Comparison of ENCODE assay signal across 10 cellular contexts in the genomic region with DNA sequence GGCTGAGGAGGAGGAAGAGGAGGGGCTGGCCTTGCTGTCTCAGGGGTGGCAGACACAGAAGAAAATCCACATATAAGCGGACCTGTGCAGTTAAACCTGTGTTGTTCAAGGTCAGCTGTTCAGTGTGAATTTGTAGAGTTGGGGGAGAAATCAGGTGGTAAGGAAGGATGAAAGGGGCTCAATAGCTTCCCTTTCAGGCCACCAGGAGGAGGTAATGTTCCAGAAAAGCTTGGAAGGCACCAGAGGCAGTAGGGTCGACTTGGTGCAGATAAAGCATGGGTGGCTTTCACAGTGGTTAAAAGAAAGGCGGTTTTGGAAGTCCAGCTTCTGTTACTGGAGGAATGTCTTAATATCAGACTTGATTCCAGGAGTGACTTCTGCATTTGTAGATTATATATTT.
A peak's percentile ranks its signal among the peaks of the same experiment; 100 is the strongest.
DNase-seq lines count a peak whose midpoint lies in the region; ATAC-seq, FAIRE-seq and TF ChIP-seq lines count a peak whose summit lies in the region.
"Had no signal": no experiment of that assay in that cellular context is flagged by ENCODE, and none has a peak within 500 bp of the region (broad histone marks: within the 10 kb centered on the region; RNA-seq: fewer than 3 reads in every experiment).

No MANE protein-coding gene starts in this region.

- H3K4me3 Mint-ChIP-seq in astrocyte (ENCODE audit: unreplicated experiment) = no peak overlapping the region

- H3K4me2 ChIP-seq in Loucy (ENCODE audit: low read depth, low read length, poor library complexity, severe bottlenecking) (no peak overlapping the region), astrocyte (ENCODE audit: low read length) (no peak overlapping the region), osteoblast (ENCODE audit: insufficient read depth, low read length) (no peak overlapping the region)
- H3K4me2 ChIP-seq: A549 had no signal

- H3K36me3 ChIP-seq in Loucy (ENCODE audit: insufficient read depth, low read length) (no peaks in the 10 kb centered on the region), astrocyte (ENCODE audit: insufficient read depth, low read length) (no peaks in the 10 kb centered on the region), osteoblast (ENCODE audit: insufficient read depth, low read length) (no peaks in the 10 kb centered on the region)

- no peaks in the 10 kb centered on the region for H3K9me2 ChIP-seq in Loucy (replicated peaks; ENCODE audit: low read depth, low read length)

- no peak overlapping the region for H3K9ac ChIP-seq in Loucy (ENCODE audit: low read depth, low read length, poor library complexity, severe bottlenecking)
- no peak overlapping the region for H3K9ac ChIP-seq in astrocyte (ENCODE audit: low read length)

- peak; percentile 56 for TF ChIP-seq CTCF in Loucy (conservative IDR thresholded peaks at IDR 0.05; ENCODE audit: low read length)
- TF ChIP-seq CTCF in astrocyte (IDR thresholded peaks at IDR 0.05; ENCODE audit: insufficient read depth, low read depth, low read length) = peak; percentile 55
- peak; percentile 54 for TF ChIP-seq CTCF in osteoblast (IDR thresholded peaks at IDR 0.05; ENCODE audit: extremely low read depth, low read depth, low read length)

- no peak for ATAC-seq in left ventricle myocardium superior
- ATAC-seq: body of pancreas had no signal

- no peaks in the 10 kb centered on the region for H3K9me3 Mint-ChIP-seq in astrocyte (ENCODE audit: unreplicated experiment)

- no peaks in the 10 kb centered on the region for H3F3A ChIP-seq in Loucy (ENCODE audit: low read depth)

- H3K9me3 ChIP-seq in Loucy (ENCODE audit: insufficient read depth, low read depth, low read length) (no peaks in the 10 kb centered on the region), astrocyte (ENCODE audit: insufficient read depth, low read depth, low read length) (no peaks in the 10 kb centered on the region), osteoblast (ENCODE audit: low read depth, low read length) (no peaks in the 10 kb centered on the region)
- H3K9me3 ChIP-seq: A549, body of pancreas had no signal

- H2AFZ ChIP-seq in Loucy (ENCODE audit: low read length) (no peak overlapping the region), astrocyte (ENCODE audit: low read depth, low read length) (no peak overlapping the region), osteoblast (ENCODE audit: low read length) (no peak overlapping the region)

- H3K36me3 Mint-ChIP-seq in astrocyte (ENCODE audit: low read depth, unreplicated experiment) = no peaks in the 10 kb centered on the region

- H3K27me3 ChIP-seq in Loucy (ENCODE audit: insufficient read depth, low read length, poor library complexity, severe bottlenecking) (no peaks in the 10 kb centered on the region), astrocyte (ENCODE audit: insufficient read depth, low read length) (no peaks in the 10 kb centered on the region), osteoblast (ENCODE audit: insufficient read depth, low read length) (no peaks in the 10 kb centered on the region)
- H3K27me3 ChIP-seq: body of pancreas had no signal

- H3K79me2 ChIP-seq in Loucy (ENCODE audit: insufficient read depth, low read length) (no peaks in the 10 kb centered on the region), astrocyte (ENCODE audit: insufficient read depth, low read length) (no peaks in the 10 kb centered on the region), osteoblast (ENCODE audit: insufficient read depth, low read length) (no peaks in the 10 kb centered on the region)

- H3K4me1 Mint-ChIP-seq in astrocyte (ENCODE audit: low read depth, unreplicated experiment) = no peaks in the 10 kb centered on the region

- FAIRE-seq in astrocyte (lab: Jason Lieb, UNC) = no peak
- FAIRE-seq: A549 had no signal

- peak; percentile 12 for DNase-seq in DMS79 treated with DMSO at 0.1 percent for 48 hours (lab: John Stamatoyannopoulos, UW)
- no peak for DNase-seq in DMS79 (lab: John Stamatoyannopoulos, UW)
- no peak for DNase-seq in astrocyte (ENCODE audit: low read depth)
- DNase-seq in osteoblast (ENCODE audit: insufficient read length, low spot score, missing footprints) = no peak
- DNase-seq in NCI-H2107 treated with DMSO at 0.1 percent for 48 hours (lab: John Stamatoyannopoulos, UW; ENCODE audit: unreplicated experiment) = no peak
- no peak for DNase-seq in NCI-H446 treated with DMSO at 0.1 percent for 48 hours (lab: John Stamatoyannopoulos, UW)
- no peak for DNase-seq in left ventricle myocardium superior
- DNase-seq: body of pancreas had no signal

- peaks cover 4% of the 10 kb centered on the region for H3K4me1 ChIP-seq in Loucy (ENCODE audit: insufficient read depth, low read length, poor library complexity, severe bottlenecking)
- no peaks in the 10 kb centered on the region for H3K4me1 ChIP-seq in astrocyte (ENCODE audit: insufficient read depth, low read length)
- H3K4me1 ChIP-seq in osteoblast (ENCODE audit: insufficient read depth, low read length) = no peaks in the 10 kb centered on the region
- H3K4me1 ChIP-seq: A549, body of pancreas had no signal

- intact Hi-C loops in left ventricle myocardium superior (cut with micrococcal nuclease) = no loop called here

- H4K20me1 ChIP-seq in Loucy (ENCODE audit: insufficient read depth, low read length, poor library complexity, severe bottlenecking) = no peaks in the 10 kb centered on the region
- H4K20me1 ChIP-seq in astrocyte (ENCODE audit: insufficient read depth, low read length) = no peaks in the 10 kb centered on the region
- no peaks in the 10 kb centered on the region for H4K20me1 ChIP-seq in osteoblast (ENCODE audit: insufficient read depth, low read length)

- H3K27me3 Mint-ChIP-seq in astrocyte (ENCODE audit: low read depth, unreplicated experiment) = no peaks in the 10 kb centered on the region

- H3K27ac Mint-ChIP-seq in astrocyte (ENCODE audit: unreplicated experiment) = no peak overlapping the region

- H3K4me3 ChIP-seq in Loucy (ENCODE audit: low read length, poor library complexity, severe bottlenecking) = no peak overlapping the region
- no peak overlapping the region for H3K4me3 ChIP-seq in astrocyte (ENCODE audit: insufficient read depth, low read depth, low read length)
- no peak overlapping the region for H3K4me3 ChIP-seq in osteoblast (ENCODE audit: insufficient read depth, low read length)
- H3K4me3 ChIP-seq: A549, body of pancreas had no signal

- H3K27ac ChIP-seq in astrocyte (ENCODE audit: low read depth, low read length) (no peak overlapping the region), osteoblast (ENCODE audit: low read depth, low read length) (no peak overlapping the region)
- H3K27ac ChIP-seq: A549, body of pancreas had no signal
